ENCODE assay signal across 1 cellular context in genomic region chr12:113222730-113223531, GRCh38.
TF ChIP-seq lines count a peak whose summit lies in the region.

No MANE protein-coding gene starts in this region.

TF ChIP-seq in HEK293, 187 proteins besides CTCF, POLR2A, EP300 and RAD21 (continued from another document):
- TF ChIP-seq, protein P1, sequence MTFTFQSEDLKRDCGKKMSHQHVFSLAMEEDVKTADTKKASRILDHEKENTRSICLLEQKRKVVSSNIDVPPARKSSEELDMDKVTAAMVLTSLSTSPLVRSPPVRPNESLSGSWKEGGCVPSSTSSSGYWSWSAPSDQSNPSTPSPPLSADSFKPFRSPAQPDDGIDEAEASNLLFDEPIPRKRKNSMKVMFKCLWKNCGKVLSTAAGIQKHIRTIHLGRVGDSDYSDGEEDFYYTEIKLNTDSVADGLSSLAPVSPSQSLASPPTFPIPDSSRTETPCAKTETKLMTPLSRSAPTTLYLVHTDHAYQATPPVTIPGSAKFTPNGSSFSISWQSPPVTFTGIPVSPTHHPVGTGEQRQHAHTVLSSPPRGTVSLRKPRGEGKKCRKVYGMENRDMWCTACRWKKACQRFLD (tag by site-specific recombination; IDR thresholded peaks at IDR 0.05), result no peak
- TF ChIP-seq ZNF302 (tag by site-specific recombination; IDR thresholded peaks at IDR 0.05; ENCODE audit: low read depth) (no peak), ZNF354C (tag by site-specific recombination; IDR thresholded peaks at IDR 0.05; ENCODE audit: borderline replicate concordance, low read depth) (no peak), ZNF600 (tag by site-specific recombination; IDR thresholded peaks at IDR 0.05) (peak; percentile 51; the same call in 1 of the 2 replicates), ZSCAN4 (tag by site-specific recombination; IDR thresholded peaks at IDR 0.05) (no peak), ZNF2 (tag by site-specific recombination; IDR thresholded peaks at IDR 0.05) (no peak), ZNF10 (tag by site-specific recombination; IDR thresholded peaks at IDR 0.05) (no peak), ZNF433 (tag by site-specific recombination; IDR thresholded peaks at IDR 0.05; ENCODE audit: low read depth) (no peak), ZFP69B (tag by site-specific recombination; IDR thresholded peaks at IDR 0.05) (no peak), IKZF3 (tag by site-specific recombination; IDR thresholded peaks at IDR 0.05) (peak; percentile 35; the same call in 1 of the 2 replicates), ZNF341 (tag by site-specific recombination; IDR thresholded peaks at IDR 0.05; ENCODE audit: low read depth) (no peak), ZNF174 (tag by site-specific recombination; IDR thresholded peaks at IDR 0.05) (no peak), ZNF362 (tag by site-specific recombination; IDR thresholded peaks at IDR 0.05) (peak; percentile 72; the same call in 1 of the 2 replicates), BCL11B (tag by site-specific recombination; IDR thresholded peaks at IDR 0.05; ENCODE audit: low read depth) (no peak), KLF7 (tag by site-specific recombination; IDR thresholded peaks at IDR 0.05; ENCODE audit: borderline replicate concordance) (no peak), TSHZ1 (tag by site-specific recombination; IDR thresholded peaks at IDR 0.05; ENCODE audit: borderline replicate concordance) (no peak), ZBTB17 (tag by site-specific recombination; IDR thresholded peaks at IDR 0.05) (peak; percentile 98), ZNF558 (tag by site-specific recombination; IDR thresholded peaks at IDR 0.05) (no peak), SETDB1 (IDR thresholded peaks at IDR 0.05; ENCODE audit: insufficient read length, low read length) (no peak)
- TF ChIP-seq, protein P2, sequence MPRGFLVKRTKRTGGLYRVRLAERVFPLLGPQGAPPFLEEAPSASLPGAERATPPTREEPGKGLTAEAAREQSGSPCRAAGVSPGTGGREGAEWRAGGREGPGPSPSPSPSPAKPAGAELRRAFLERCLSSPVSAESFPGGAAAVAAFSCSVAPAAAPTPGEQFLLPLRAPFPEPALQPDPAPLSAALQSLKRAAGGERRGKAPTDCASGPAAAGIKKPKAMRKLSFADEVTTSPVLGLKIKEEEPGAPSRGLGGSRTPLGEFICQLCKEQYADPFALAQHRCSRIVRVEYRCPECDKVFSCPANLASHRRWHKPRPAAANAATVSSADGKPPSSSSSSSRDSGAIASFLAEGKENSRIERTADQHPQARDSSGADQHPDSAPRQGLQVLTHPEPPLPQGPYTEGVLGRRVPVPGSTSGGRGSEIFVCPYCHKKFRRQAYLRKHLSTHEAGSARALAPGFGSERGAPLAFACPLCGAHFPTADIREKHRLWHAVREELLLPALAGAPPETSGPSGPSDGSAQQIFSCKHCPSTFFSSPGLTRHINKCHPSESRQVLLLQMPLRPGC (tag by site-specific recombination; IDR thresholded peaks at IDR 0.05), result no peak
- TF ChIP-seq, protein P3, sequence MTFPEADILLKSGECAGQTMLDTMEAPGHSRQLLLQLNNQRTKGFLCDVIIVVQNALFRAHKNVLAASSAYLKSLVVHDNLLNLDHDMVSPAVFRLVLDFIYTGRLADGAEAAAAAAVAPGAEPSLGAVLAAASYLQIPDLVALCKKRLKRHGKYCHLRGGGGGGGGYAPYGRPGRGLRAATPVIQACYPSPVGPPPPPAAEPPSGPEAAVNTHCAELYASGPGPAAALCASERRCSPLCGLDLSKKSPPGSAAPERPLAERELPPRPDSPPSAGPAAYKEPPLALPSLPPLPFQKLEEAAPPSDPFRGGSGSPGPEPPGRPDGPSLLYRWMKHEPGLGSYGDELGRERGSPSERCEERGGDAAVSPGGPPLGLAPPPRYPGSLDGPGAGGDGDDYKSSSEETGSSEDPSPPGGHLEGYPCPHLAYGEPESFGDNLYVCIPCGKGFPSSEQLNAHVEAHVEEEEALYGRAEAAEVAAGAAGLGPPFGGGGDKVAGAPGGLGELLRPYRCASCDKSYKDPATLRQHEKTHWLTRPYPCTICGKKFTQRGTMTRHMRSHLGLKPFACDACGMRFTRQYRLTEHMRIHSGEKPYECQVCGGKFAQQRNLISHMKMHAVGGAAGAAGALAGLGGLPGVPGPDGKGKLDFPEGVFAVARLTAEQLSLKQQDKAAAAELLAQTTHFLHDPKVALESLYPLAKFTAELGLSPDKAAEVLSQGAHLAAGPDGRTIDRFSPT (tag by site-specific recombination; IDR thresholded peaks at IDR 0.05), result no peak
- TF ChIP-seq, protein P4, sequence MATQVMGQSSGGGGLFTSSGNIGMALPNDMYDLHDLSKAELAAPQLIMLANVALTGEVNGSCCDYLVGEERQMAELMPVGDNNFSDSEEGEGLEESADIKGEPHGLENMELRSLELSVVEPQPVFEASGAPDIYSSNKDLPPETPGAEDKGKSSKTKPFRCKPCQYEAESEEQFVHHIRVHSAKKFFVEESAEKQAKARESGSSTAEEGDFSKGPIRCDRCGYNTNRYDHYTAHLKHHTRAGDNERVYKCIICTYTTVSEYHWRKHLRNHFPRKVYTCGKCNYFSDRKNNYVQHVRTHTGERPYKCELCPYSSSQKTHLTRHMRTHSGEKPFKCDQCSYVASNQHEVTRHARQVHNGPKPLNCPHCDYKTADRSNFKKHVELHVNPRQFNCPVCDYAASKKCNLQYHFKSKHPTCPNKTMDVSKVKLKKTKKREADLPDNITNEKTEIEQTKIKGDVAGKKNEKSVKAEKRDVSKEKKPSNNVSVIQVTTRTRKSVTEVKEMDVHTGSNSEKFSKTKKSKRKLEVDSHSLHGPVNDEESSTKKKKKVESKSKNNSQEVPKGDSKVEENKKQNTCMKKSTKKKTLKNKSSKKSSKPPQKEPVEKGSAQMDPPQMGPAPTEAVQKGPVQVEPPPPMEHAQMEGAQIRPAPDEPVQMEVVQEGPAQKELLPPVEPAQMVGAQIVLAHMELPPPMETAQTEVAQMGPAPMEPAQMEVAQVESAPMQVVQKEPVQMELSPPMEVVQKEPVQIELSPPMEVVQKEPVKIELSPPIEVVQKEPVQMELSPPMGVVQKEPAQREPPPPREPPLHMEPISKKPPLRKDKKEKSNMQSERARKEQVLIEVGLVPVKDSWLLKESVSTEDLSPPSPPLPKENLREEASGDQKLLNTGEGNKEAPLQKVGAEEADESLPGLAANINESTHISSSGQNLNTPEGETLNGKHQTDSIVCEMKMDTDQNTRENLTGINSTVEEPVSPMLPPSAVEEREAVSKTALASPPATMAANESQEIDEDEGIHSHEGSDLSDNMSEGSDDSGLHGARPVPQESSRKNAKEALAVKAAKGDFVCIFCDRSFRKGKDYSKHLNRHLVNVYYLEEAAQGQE (tag by site-specific recombination; IDR thresholded peaks at IDR 0.05), result no peak
- TF ChIP-seq, protein P5, sequence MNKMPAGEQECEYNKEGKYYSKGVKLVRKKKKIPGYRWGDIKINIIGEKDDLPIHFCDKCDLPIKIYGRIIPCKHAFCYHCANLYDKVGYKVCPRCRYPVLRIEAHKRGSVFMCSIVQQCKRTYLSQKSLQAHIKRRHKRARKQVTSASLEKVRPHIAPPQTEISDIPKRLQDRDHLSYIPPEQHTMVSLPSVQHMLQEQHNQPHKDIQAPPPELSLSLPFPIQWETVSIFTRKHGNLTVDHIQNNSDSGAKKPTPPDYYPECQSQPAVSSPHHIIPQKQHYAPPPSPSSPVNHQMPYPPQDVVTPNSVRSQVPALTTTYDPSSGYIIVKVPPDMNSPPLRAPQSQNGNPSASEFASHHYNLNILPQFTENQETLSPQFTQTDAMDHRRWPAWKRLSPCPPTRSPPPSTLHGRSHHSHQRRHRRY (tag by site-specific recombination; IDR thresholded peaks at IDR 0.05), result no peak
